1 cellular context compared by ENCODE assay signal in the genomic region with DNA sequence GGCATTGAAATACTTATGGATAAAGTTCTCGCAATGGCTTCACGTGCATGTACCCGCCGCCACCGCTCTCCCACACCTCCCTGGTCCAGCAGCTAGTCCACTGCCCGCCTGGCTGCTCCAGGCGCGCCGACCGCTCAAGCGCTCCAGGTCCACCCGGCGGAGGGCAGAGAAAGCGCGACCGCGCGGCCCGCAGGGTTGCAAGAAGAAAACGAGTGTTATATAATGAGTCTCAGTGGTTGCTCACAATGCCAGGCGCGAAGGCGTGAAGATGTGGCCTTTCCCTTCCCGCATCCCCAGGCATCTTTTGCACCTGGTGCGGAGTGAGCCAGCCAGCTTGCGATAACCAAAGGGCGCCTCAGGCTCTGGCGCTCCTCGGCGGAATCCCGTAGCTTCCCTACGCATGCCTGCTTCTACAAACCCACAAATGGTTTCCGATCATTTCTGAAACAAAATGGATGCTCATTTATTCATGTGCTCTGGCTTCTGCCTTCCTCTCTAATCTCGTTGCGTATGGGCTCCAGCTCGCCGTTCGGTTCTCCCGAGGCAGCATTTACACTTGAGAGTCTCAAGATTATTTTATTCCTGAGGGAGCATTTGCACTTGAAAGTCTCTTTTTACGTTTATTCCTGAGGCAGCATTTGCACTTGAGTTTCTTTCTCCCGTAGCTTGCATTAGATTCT.
TF ChIP-seq lines count a peak whose summit lies in the region.

No MANE protein-coding gene starts in this region.

TF ChIP-seq in WTC11, 78 proteins besides CTCF, POLR2A, EP300 and RAD21 (continued from another document):
- no peak for TF ChIP-seq AR (CRISPR knock-in tag; IDR thresholded peaks at IDR 0.05)
- TF ChIP-seq MAX (CRISPR knock-in tag; IDR thresholded peaks at IDR 0.05) = no peak
- TF ChIP-seq JUN (CRISPR knock-in tag; IDR thresholded peaks at IDR 0.05) = no peak
- no peak for TF ChIP-seq PRRX2 (CRISPR knock-in tag; IDR thresholded peaks at IDR 0.05)
- TF ChIP-seq USF1 (CRISPR knock-in tag; IDR thresholded peaks at IDR 0.05) = no peak
